Comparison of ENCODE assay signal across 8 cellular contexts in the genomic region with DNA sequence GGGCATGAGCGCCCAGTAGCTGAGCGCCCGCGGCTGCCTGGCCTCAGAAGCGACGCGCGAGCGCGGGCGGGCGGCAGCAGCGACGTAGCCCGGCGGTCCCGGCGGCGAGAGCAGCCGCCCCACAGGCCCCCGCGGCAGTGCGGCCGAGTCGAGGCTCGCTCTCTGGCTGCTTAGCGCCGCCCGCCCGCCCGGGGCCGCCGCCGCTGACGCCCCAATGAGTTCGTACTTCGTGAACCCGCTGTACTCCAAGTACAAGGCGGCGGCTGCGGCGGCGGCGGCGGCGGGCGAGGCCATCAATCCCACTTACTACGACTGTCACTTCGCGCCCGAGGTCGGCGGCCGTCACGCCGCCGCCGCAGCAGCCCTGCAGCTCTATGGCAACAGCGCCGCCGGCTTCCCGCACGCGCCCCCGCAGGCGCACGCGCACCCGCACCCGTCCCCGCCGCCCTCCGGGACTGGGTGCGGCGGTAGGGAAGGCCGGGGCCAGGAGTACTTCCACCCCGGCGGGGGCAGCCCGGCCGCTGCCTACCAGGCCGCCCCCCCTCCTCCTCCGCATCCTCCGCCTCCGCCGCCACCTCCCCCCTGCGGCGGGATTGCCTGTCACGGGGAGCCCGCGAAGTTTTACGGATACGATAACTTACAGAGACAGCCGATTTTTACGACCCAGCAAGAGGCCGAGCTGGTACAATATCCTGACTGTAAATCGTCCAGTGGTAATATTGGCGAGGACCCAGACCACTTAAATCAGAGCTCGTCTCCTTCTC. TPM values are rescaled to one million over a fixed set of nuclear protein-coding genes. Genes with fewer than 3 reads are reported as not detected.
DNase-seq lines count a peak whose midpoint lies in the region; ATAC-seq and TF ChIP-seq lines count a peak whose summit lies in the region.

No MANE protein-coding gene starts in this region.

- no peak for TF ChIP-seq RAD21 in IMR-90 (IDR thresholded peaks at IDR 0.05; ENCODE audit: low read length)

- H3K4me1 Mint-ChIP-seq in type B pancreatic cell (ENCODE audit: unreplicated experiment), result peaks cover 31% of the 10 kb centered on the region

- no peak overlapping the region for H2AK5ac ChIP-seq in IMR-90 (ENCODE audit: low read depth, low read length)

- H3K18ac ChIP-seq in IMR-90 (ENCODE audit: low read depth, low read length), result no peak overlapping the region

- dilution Hi-C loops in IMR-90 (cut with HindIII; ENCODE audit: low sequenced_read_pairs, unreplicated experiment), result no loop called here

- no peaks in the 10 kb centered on the region for H3K36me3 Mint-ChIP-seq in type B pancreatic cell

- WGBS in IMR-90 (ENCODE audit: extremely low coverage in 2 of 2, insufficient read length in 1 of 2), 2 experiments, result 0% methylated on average over 44 of the region's 98 CpGs; no CpG with 5 or more reads in 1 of the 2 experiments

- POLR2A ChIA-PET in BJ (lab: Charles Lee), result no interaction called here
- POLR2A ChIA-PET in IMR-90 (lab: Charles Lee; ENCODE audit: unreplicated experiment), result no interaction called here

- H3K9ac ChIP-seq in IMR-90 (ENCODE audit: low read depth, low read length) (no peak overlapping the region), adipocyte (ENCODE audit: low read length) (peak overlapping the region; percentile 92)

- peaks cover 37% of the 10 kb centered on the region for H3K27me3 ChIP-seq in BJ (ENCODE audit: control insufficient read depth, insufficient read depth, low read length)
- peaks cover 86% of the 10 kb centered on the region for H3K27me3 ChIP-seq in IMR-90 (ENCODE audit: control insufficient read depth, insufficient read depth, low read length)
- H3K27me3 ChIP-seq in adipocyte (replicated peaks; ENCODE audit: control insufficient read depth, insufficient read depth, low read length), result no peaks in the 10 kb centered on the region

- TF ChIP-seq CTCF in BJ (IDR thresholded peaks at IDR 0.05; ENCODE audit: insufficient read depth, low read depth, low read length), result no peak
- no peak for TF ChIP-seq CTCF in IMR-90 (conservative IDR thresholded peaks at IDR 0.05; ENCODE audit: low read depth, low read length)
- TF ChIP-seq CTCF in type B pancreatic cell (conservative IDR thresholded peaks at IDR 0.05), result no peak
- TF ChIP-seq CTCF in GM13976 (IDR thresholded peaks at IDR 0.05; ENCODE audit: borderline replicate concordance, control extremely low read depth, extremely low read depth, insufficient read depth, missing control alignments), result no peak

- no peak overlapping the region for H2BK20ac ChIP-seq in IMR-90 (ENCODE audit: low read depth, low read length)

- H3K9me1 ChIP-seq in IMR-90 (ENCODE audit: insufficient read depth, low read length), result no peaks in the 10 kb centered on the region

- H3K27me3 Mint-ChIP-seq in type B pancreatic cell, result peaks cover 89% of the 10 kb centered on the region

- H3K14ac ChIP-seq in IMR-90 (replicated peaks; ENCODE audit: low read depth, low read length), result no peak overlapping the region

- no peaks in the 10 kb centered on the region for H4K20me1 ChIP-seq in IMR-90 (ENCODE audit: insufficient read depth, low read length)

- CTCF ChIA-PET in BJ (lab: Yijun Ruan, JAX), result interaction anchor here (0.9 to 9.3 kb wide), 8 partner anchors 10 to 1018 kb away, joined by 3 to 149 read pairs (median 12); no protein-coding TSS in a partner anchor
- CTCF ChIA-PET in IMR-90 (lab: Yijun Ruan, JAX), result interaction anchor here (1.3 to 1.7 kb wide), 3 partner anchors 9 to 1019 kb away, joined by 3 to 6 read pairs (median 3); no protein-coding TSS in a partner anchor

- H4K5ac ChIP-seq in IMR-90 (ENCODE audit: low read depth, low read length), result no peak overlapping the region

- no peak overlapping the region for H4K91ac ChIP-seq in IMR-90 (ENCODE audit: insufficient read depth, low read depth, low read length)

- no peak overlapping the region for H3K27ac ChIP-seq in IMR-90 (ENCODE audit: insufficient read depth, low read length)

- H2BK15ac ChIP-seq in IMR-90 (ENCODE audit: low read depth, low read length), result no peak overlapping the region

- no peaks in the 10 kb centered on the region for H3K9me3 Mint-ChIP-seq in type B pancreatic cell

- no peak overlapping the region for H2BK5ac ChIP-seq in IMR-90 (ENCODE audit: low read depth, low read length, poor library complexity, severe bottlenecking)

- ATAC-seq in IMR-90 (ENCODE audit: low read depth), result peak; percentile 48

- H3K4me3 Mint-ChIP-seq in type B pancreatic cell, result peak overlapping the region; percentile 89

- H3K56ac ChIP-seq in IMR-90 (ENCODE audit: extremely low read depth, insufficient read depth, low read length), result no peak overlapping the region

- H3K4me1 ChIP-seq in IMR-90 (ENCODE audit: control insufficient read depth, insufficient read depth, low read length) (no peaks in the 10 kb centered on the region), adipocyte (ENCODE audit: control insufficient read depth, insufficient read depth, low read length) (peaks cover 30% of the 10 kb centered on the region)

- H2BK120ac ChIP-seq in IMR-90 (ENCODE audit: low read depth, low read length), result no peak overlapping the region

- peak overlapping the region; percentile 35 for H3K27ac Mint-ChIP-seq in type B pancreatic cell

- TF ChIP-seq POLR2A in IMR-90 (IDR thresholded peaks at IDR 0.05; ENCODE audit: low read depth, low read length), result no peak

- peak overlapping the region; percentile 39; the same call in 1 of the 2 replicates for H3K4me2 ChIP-seq in IMR-90 (ENCODE audit: low read depth, low read length)

- H3K36me3 ChIP-seq in BJ (ENCODE audit: control insufficient read depth, insufficient read depth, low read length), result no peaks in the 10 kb centered on the region; the same call in 1 of the 2 replicates
- no peaks in the 10 kb centered on the region for H3K36me3 ChIP-seq in IMR-90 (ENCODE audit: control insufficient read depth, insufficient read depth, low read length)
- no peaks in the 10 kb centered on the region for H3K36me3 ChIP-seq in adipocyte (ENCODE audit: control insufficient read depth, insufficient read depth, low read length, severe bottlenecking)

- H4K8ac ChIP-seq in IMR-90 (ENCODE audit: low read depth in 2 of 2, low read length in 2 of 2), result no peak overlapping the region

- no TSS peak for BruUV-seq in IMR-90 (replicated peaks; lab: Mats Ljungman, UMichigan)

- H3K4me3 ChIP-seq in BJ (ENCODE audit: low read depth, low read length) (peak overlapping the region; percentile 42), IMR-90 (ENCODE audit: insufficient read depth, low read depth, low read length) (peak overlapping the region; percentile 7; the same call in 1 of the 2 replicates), adipocyte (ENCODE audit: low read length) (peak overlapping the region; percentile 91)

- no peaks in the 10 kb centered on the region for H3K79me1 ChIP-seq in IMR-90 (ENCODE audit: low read depth in 1 of 2, low read length in 2 of 2)

- DNase-seq in BJ (ENCODE audit: low read depth), result no peak
- no peak for DNase-seq in IMR-90
- peak; percentile 45 for DNase-seq in adipocyte (ENCODE audit: low read depth)
- peak; percentile 33 to 86 for DNase-seq in lung microvascular endothelial cell (ENCODE audit: low read depth in 2 of 2)
- DNase-seq in type B pancreatic cell (ENCODE audit: extremely low spot score, unreplicated experiment), result peak; percentile 77
- DNase-seq in hepatic stellate cell (ENCODE audit: low spot score), result no peak
- no peak for DNase-seq in GM13976 (ENCODE audit: low spot score)
- DNase-seq in AML-193 (lab: John Stamatoyannopoulos, UW), result no peak

- H3K9me3 ChIP-seq in IMR-90 (ENCODE audit: control insufficient read depth, insufficient read depth, low read length) (no peaks in the 10 kb centered on the region; the same call in none of the 2 replicates), adipocyte (ENCODE audit: control insufficient read depth, low read length) (no peaks in the 10 kb centered on the region)

- peak overlapping the region; percentile 51; the same call in 1 of the 2 replicates for H3K23ac ChIP-seq in IMR-90 (ENCODE audit: low read depth, low read length)

- H3K4ac ChIP-seq in IMR-90 (ENCODE audit: low read depth, low read length), result no peak overlapping the region

- no peak overlapping the region for H2AK9ac ChIP-seq in IMR-90 (replicated peaks; ENCODE audit: low read depth, low read length, poor library complexity)

- H2AFZ ChIP-seq in IMR-90 (replicated peaks; ENCODE audit: low read length, poor library complexity), result peak overlapping the region; percentile 66

- in situ Hi-C loops in IMR-90 (cut with MboI; ENCODE audit: low sequenced_read_pairs), result no loop called here
- in situ Hi-C loops in GM13976 (cut with MboI; ENCODE audit: low sequenced_read_pairs, unreplicated experiment), result loop anchor here (25.0 kb wide), 1 partner anchor 682 kb away; no protein-coding TSS in a partner anchor

- intact Hi-C loops in IMR-90 (cut with micrococcal nuclease), result no loop called here

RNA-seq across cellular contexts. Expression of a gene that starts 0.8 kb away (rescaled TPM):
- polyA plus RNA-seq in BJ (2011; rRNA removed), result 0.86 and 1.7 TPM in 2 replicates
- 0.15 and 0.71 TPM in 2 replicates for polyA minus RNA-seq in BJ (2011; rRNA and poly(A)+ RNA removed)
- not detected in 2 replicates for total RNA-seq in IMR-90 (2012; rRNA removed)
- not detected in 2 replicates for polyA plus RNA-seq in IMR-90 (2012; rRNA removed)
- not detected in 2 replicates for polyA plus RNA-seq in IMR-90 (2012; cell fraction: cytosol; rRNA removed)
- polyA plus RNA-seq in IMR-90 (2012; cell fraction: nucleus; rRNA removed; ENCODE audit: low replicate concordance), result not detected in 2 replicates
- total RNA-seq in lung microvascular endothelial cell, result 15.5 and 27.4 TPM in 2 replicates
- 2.8 TPM in 1 of 2 replicates, not detected in the other for total RNA-seq in type B pancreatic cell (ENCODE audit: low replicate concordance)

RNA-seq across cellular contexts. Expression of a gene that starts 7.8 kb away (rescaled TPM):
- polyA plus RNA-seq in BJ (2011; rRNA removed) (1.7 and 1.8 TPM in 2 replicates), IMR-90 (2012; rRNA removed) (not detected in 2 replicates)
- 0.38 TPM in 1 of 2 replicates, not detected in the other for polyA minus RNA-seq in BJ (2011; rRNA and poly(A)+ RNA removed)
- total RNA-seq in IMR-90 (2012; rRNA removed) (not detected in 2 replicates), lung microvascular endothelial cell (15.3 and 23.8 TPM in 2 replicates), type B pancreatic cell (ENCODE audit: low replicate concordance) (0.19 and 1.5 TPM in 2 replicates)
- not detected in 2 replicates for polyA plus RNA-seq in IMR-90 (2012; cell fraction: cytosol; rRNA removed)
- not detected in 2 replicates for polyA plus RNA-seq in IMR-90 (2012; cell fraction: nucleus; rRNA removed; ENCODE audit: low replicate concordance)

RNA-seq across cellular contexts. Expression of a gene that starts 13.8 kb away (rescaled TPM):
- polyA plus RNA-seq in BJ (2011; rRNA removed), result 11.0 and 12.6 TPM in 2 replicates
- polyA minus RNA-seq in BJ (2011; rRNA and poly(A)+ RNA removed), result 3.4 and 5.9 TPM in 2 replicates
- total RNA-seq in IMR-90 (2012; rRNA removed), result not detected in 2 replicates
- not detected in 2 replicates for polyA plus RNA-seq in IMR-90 (2012; rRNA removed)
- polyA plus RNA-seq in IMR-90 (2012; cell fraction: cytosol; rRNA removed), result not detected in 2 replicates
- polyA plus RNA-seq in IMR-90 (2012; cell fraction: nucleus; rRNA removed; ENCODE audit: low replicate concordance), result not detected in 2 replicates
- total RNA-seq in lung microvascular endothelial cell, result 4.0 and 4.4 TPM in 2 replicates
- total RNA-seq in type B pancreatic cell (ENCODE audit: low replicate concordance), result 0.19 and 0.56 TPM in 2 replicates

RNA-seq across cellular contexts. Expression of a gene that starts 21.0 kb away (rescaled TPM):
- polyA plus RNA-seq in BJ (2011; rRNA removed) (0.12 and 0.28 TPM in 2 replicates), IMR-90 (2012; rRNA removed) (not detected in 2 replicates)
- not detected in 2 replicates for polyA minus RNA-seq in BJ (2011; rRNA and poly(A)+ RNA removed)
- total RNA-seq in IMR-90 (2012; rRNA removed) (not detected in 2 replicates), lung microvascular endothelial cell (1.3 and 4.4 TPM in 2 replicates), type B pancreatic cell (ENCODE audit: low replicate concordance) (37.0 TPM in 1 of 2 replicates, not detected in the other)
- polyA plus RNA-seq in IMR-90 (2012; cell fraction: cytosol; rRNA removed), result not detected in 2 replicates
- not detected in 2 replicates for polyA plus RNA-seq in IMR-90 (2012; cell fraction: nucleus; rRNA removed; ENCODE audit: low replicate concordance)

RNA-seq across cellular contexts. Expression of a gene that starts 23.3 kb away (rescaled TPM):
- 9.8 and 9.9 TPM in 2 replicates for polyA plus RNA-seq in BJ (2011; rRNA removed)
- polyA minus RNA-seq in BJ (2011; rRNA and poly(A)+ RNA removed), result 2.1 and 3.4 TPM in 2 replicates
- total RNA-seq in IMR-90 (2012; rRNA removed), result not detected in 2 replicates
- not detected in 2 replicates for polyA plus RNA-seq in IMR-90 (2012; rRNA removed)
- not detected in 2 replicates for polyA plus RNA-seq in IMR-90 (2012; cell fraction: cytosol; rRNA removed)
- polyA plus RNA-seq in IMR-90 (2012; cell fraction: nucleus; rRNA removed; ENCODE audit: low replicate concordance), result not detected in 2 replicates
- total RNA-seq in lung microvascular endothelial cell, result not detected in 2 replicates
- total RNA-seq in type B pancreatic cell (ENCODE audit: low replicate concordance), result 0.21 and 1.1 TPM in 2 replicates

Comparison
In these comparisons a context has a peak if more than half of its experiments do, and no peak if none do; other contexts are left out.
1. DNase-seq: peak in adipocyte (single experiment), lung microvascular endothelial cell (2 of 2) and type B pancreatic cell (single experiment); none in BJ (single experiment), IMR-90 (single experiment), hepatic stellate cell (single experiment), GM13976 (single experiment) and AML-193 (0 of 2).
2. H3K4me3 ChIP-seq: peak in every context shown above with its lines; median percentile 91 in adipocyte; 42 in BJ; 7 in IMR-90.